19 cellular contexts compared by ENCODE assay signal in genomic region chr2:30144260-30144659, GRCh38. TPM values are rescaled to one million over a fixed set of nuclear protein-coding genes. Genes with fewer than 3 reads are reported as not detected.
DNase-seq lines count a peak whose midpoint lies in the region; ATAC-seq and TF ChIP-seq lines count a peak whose summit lies in the region.
"Had no signal": no experiment of that assay in that cellular context is flagged by ENCODE, and none has a peak within 500 bp of the region (broad histone marks: within the 10 kb centered on the region; RNA-seq: fewer than 3 reads in every experiment).

No MANE protein-coding gene starts in this region.

- no peaks in the 10 kb centered on the region for H3K9me3 Mint-ChIP-seq in activated CD4-positive, alpha-beta memory T cell treated with anti-CD3 and anti-CD28 coated beads for 36 hours
- H3K9me3 Mint-ChIP-seq in activated CD4-positive, alpha-beta memory T cell treated with anti-CD3 and anti-CD28 coated beads, Interleukin-2, amount 10 ng/mL, durations not matched to agents 7 days and 5 days = no peaks in the 10 kb centered on the region
- H3K9me3 Mint-ChIP-seq in CD4-positive, alpha-beta T cell = no peaks in the 10 kb centered on the region
- no peaks in the 10 kb centered on the region for H3K9me3 Mint-ChIP-seq in activated B cell treated with CpG ODN at 0.5 μM for 24 hours

- no peaks in the 10 kb centered on the region for H3K36me3 Mint-ChIP-seq in activated CD4-positive, alpha-beta memory T cell treated with anti-CD3 and anti-CD28 coated beads for 36 hours
- H3K36me3 Mint-ChIP-seq in activated CD4-positive, alpha-beta memory T cell treated with anti-CD3 and anti-CD28 coated beads, Interleukin-2, amount 10 ng/mL, durations not matched to agents 7 days and 5 days (ENCODE audit: low read depth) = peaks cover 10% of the 10 kb centered on the region
- H3K36me3 Mint-ChIP-seq in CD4-positive, alpha-beta T cell (ENCODE audit: low read depth) = peaks cover 23% of the 10 kb centered on the region
- peaks cover 12% of the 10 kb centered on the region for H3K36me3 Mint-ChIP-seq in activated B cell treated with CpG ODN at 0.5 μM for 24 hours (ENCODE audit: low read depth)

- no peak for DNase-seq in activated CD4-positive, alpha-beta memory T cell treated with anti-CD3 and anti-CD28 coated beads for 36 hours
- no peak for DNase-seq in activated CD4-positive, alpha-beta memory T cell treated with anti-CD3 and anti-CD28 coated beads, Interleukin-2, amount 10 ng/mL, durations not matched to agents 7 days and 5 days
- no peak for DNase-seq in CD4-positive, alpha-beta T cell
- no peak for DNase-seq in activated B cell treated with CpG ODN at 0.5 μM for 24 hours
- no peak for DNase-seq in foreskin keratinocyte
- DNase-seq in kidney tubule cell (ENCODE audit: low spot score) = no peak
- DNase-seq in activated effector memory CD4-positive, alpha-beta T cell treated with anti-CD3 and anti-CD28 coated beads, Interleukin-2, amount 50 U/mL, for 16 hours = no peak
- DNase-seq: 8988T, DMS79, KBM-7, MM.1S, NCI-H1048, NCI-H1436, NCI-H2029, NCI-H226, NCI-H510A treated with DMSO at 0.1 percent for 48 hours, NCI-H748 treated with DMSO at 0.1 percent for 48 hours had no signal

- POLR2A ChIA-PET in activated CD4-positive, alpha-beta memory T cell treated with anti-CD3 and anti-CD28 coated beads for 36 hours (lab: Charles Lee) = interaction anchor here (0.8 to 1.0 kb wide), 2 partner anchors 9 to 12 kb away, joined by 3 read pairs; no protein-coding TSS in a partner anchor
- POLR2A ChIA-PET in activated CD4-positive, alpha-beta memory T cell treated with anti-CD3 and anti-CD28 coated beads, Interleukin-2, amount 10 ng/mL, durations not matched to agents 7 days and 5 days (lab: Charles Lee) = no interaction called here
- POLR2A ChIA-PET in CD4-positive, alpha-beta T cell (lab: Charles Lee) = interaction anchor here (1.0 kb wide), 1 partner anchor 20 kb away, joined by 4 read pairs; no protein-coding TSS in a partner anchor
- POLR2A ChIA-PET in activated B cell treated with CpG ODN at 0.5 μM for 24 hours (lab: Charles Lee) = interaction anchor here (0.5 kb wide), 1 partner anchor 964 kb away, joined by 3 read pairs; no protein-coding TSS in a partner anchor

- no peaks in the 10 kb centered on the region for H3K27me3 Mint-ChIP-seq in activated CD4-positive, alpha-beta memory T cell treated with anti-CD3 and anti-CD28 coated beads for 36 hours
- H3K27me3 Mint-ChIP-seq in activated CD4-positive, alpha-beta memory T cell treated with anti-CD3 and anti-CD28 coated beads, Interleukin-2, amount 10 ng/mL, durations not matched to agents 7 days and 5 days = no peaks in the 10 kb centered on the region
- H3K27me3 Mint-ChIP-seq in CD4-positive, alpha-beta T cell = no peaks in the 10 kb centered on the region
- H3K27me3 Mint-ChIP-seq in activated B cell treated with CpG ODN at 0.5 μM for 24 hours = no peaks in the 10 kb centered on the region

- no peaks in the 10 kb centered on the region for H3K27me3 ChIP-seq in CD4-positive, alpha-beta T cell (ENCODE audit: control insufficient read depth, insufficient read depth, low read length)
- no peaks in the 10 kb centered on the region for H3K27me3 ChIP-seq in foreskin keratinocyte
- H3K27me3 ChIP-seq: BLaER1 treated with 17β-estradiol and CSF1 and Interleukin-3, amounts not matched to agents 10 nM and 100 nM had no signal

- H3K4me1 Mint-ChIP-seq in activated CD4-positive, alpha-beta memory T cell treated with anti-CD3 and anti-CD28 coated beads for 36 hours (ENCODE audit: low read depth) = peaks cover 40% of the 10 kb centered on the region
- H3K4me1 Mint-ChIP-seq in activated CD4-positive, alpha-beta memory T cell treated with anti-CD3 and anti-CD28 coated beads, Interleukin-2, amount 10 ng/mL, durations not matched to agents 7 days and 5 days = peaks cover 27% of the 10 kb centered on the region
- H3K4me1 Mint-ChIP-seq in CD4-positive, alpha-beta T cell (ENCODE audit: low read depth) = peaks cover 50% of the 10 kb centered on the region
- peaks cover 33% of the 10 kb centered on the region for H3K4me1 Mint-ChIP-seq in activated B cell treated with CpG ODN at 0.5 μM for 24 hours

- peaks cover 23% of the 10 kb centered on the region for H3K4me1 ChIP-seq in foreskin keratinocyte

- no peak for TF ChIP-seq CTCF in CD4-positive, alpha-beta T cell (IDR thresholded peaks at IDR 0.05)
- TF ChIP-seq CTCF in activated B cell treated with CpG ODN at 0.5 μM for 24 hours (IDR thresholded peaks at IDR 0.05) (no peak), foreskin keratinocyte (conservative IDR thresholded peaks at IDR 0.05) (no peak)

- CTCF ChIA-PET in activated CD4-positive, alpha-beta memory T cell treated with anti-CD3 and anti-CD28 coated beads for 36 hours (lab: Charles Lee) = interaction anchor here (1.0 to 1.7 kb wide), 2 partner anchors 21 to 568 kb away, joined by 3 to 6 read pairs; no protein-coding TSS in a partner anchor
- CTCF ChIA-PET in activated CD4-positive, alpha-beta memory T cell treated with anti-CD3 and anti-CD28 coated beads, Interleukin-2, amount 10 ng/mL, durations not matched to agents 7 days and 5 days (lab: Charles Lee) = interaction anchor here (1.0 kb wide), 1 partner anchor 21 kb away, joined by 3 read pairs; no protein-coding TSS in a partner anchor
- CTCF ChIA-PET in CD4-positive, alpha-beta T cell (lab: Charles Lee) = interaction anchor here (2.3 to 3.1 kb wide), 2 partner anchors 21 to 567 kb away, joined by 11 to 13 read pairs; no protein-coding TSS in a partner anchor
- CTCF ChIA-PET in activated B cell treated with CpG ODN at 0.5 μM for 24 hours (lab: Charles Lee) = no interaction called here

- H3K27ac Mint-ChIP-seq in activated CD4-positive, alpha-beta memory T cell treated with anti-CD3 and anti-CD28 coated beads for 36 hours = peak overlapping the region; percentile 1
- H3K27ac Mint-ChIP-seq in activated CD4-positive, alpha-beta memory T cell treated with anti-CD3 and anti-CD28 coated beads, Interleukin-2, amount 10 ng/mL, durations not matched to agents 7 days and 5 days = no peak overlapping the region
- H3K27ac Mint-ChIP-seq in CD4-positive, alpha-beta T cell = peak overlapping the region; percentile 99
- peak overlapping the region; percentile 18 for H3K27ac Mint-ChIP-seq in activated B cell treated with CpG ODN at 0.5 μM for 24 hours

- no peaks in the 10 kb centered on the region for H3K9me3 ChIP-seq in CD4-positive, alpha-beta T cell (ENCODE audit: control insufficient read depth, low read length)
- H3K9me3 ChIP-seq: BLaER1 treated with 17β-estradiol and CSF1 and Interleukin-3, amounts not matched to agents 10 nM and 100 nM had no signal

- H3K4me3 Mint-ChIP-seq in activated CD4-positive, alpha-beta memory T cell treated with anti-CD3 and anti-CD28 coated beads for 36 hours = no peak overlapping the region
- H3K4me3 Mint-ChIP-seq in activated CD4-positive, alpha-beta memory T cell treated with anti-CD3 and anti-CD28 coated beads, Interleukin-2, amount 10 ng/mL, durations not matched to agents 7 days and 5 days = no peak overlapping the region
- H3K4me3 Mint-ChIP-seq in CD4-positive, alpha-beta T cell = no peak overlapping the region
- no peak overlapping the region for H3K4me3 Mint-ChIP-seq in activated B cell treated with CpG ODN at 0.5 μM for 24 hours

- ATAC-seq in CD4-positive, alpha-beta T cell (ENCODE audit: poor library complexity) = no peak
- ATAC-seq in activated B cell treated with CpG ODN at 0.5 μM for 24 hours (ENCODE audit: low read depth) (no peak), foreskin keratinocyte (no peak), GM18909 (IDR thresholded peaks at IDR 0.05; ENCODE audit: poor library complexity, unreplicated experiment) (no peak)

- H3K27ac ChIP-seq in CD4-positive, alpha-beta T cell (ENCODE audit: low read depth, low read length) = peak overlapping the region; percentile 21
- H3K27ac ChIP-seq in foreskin keratinocyte = peak overlapping the region; percentile 99
- H3K27ac ChIP-seq: BLaER1 treated with 17β-estradiol and CSF1 and Interleukin-3, amounts not matched to agents 10 nM and 100 nM had no signal

- intact Hi-C loops in activated CD4-positive, alpha-beta memory T cell treated with anti-CD3 and anti-CD28 coated beads for 36 hours (cut with micrococcal nuclease) = loop anchor here (10.0 kb wide), 2 partner anchors 829 to 1129 kb away; no protein-coding TSS in a partner anchor
- intact Hi-C loops in CD4-positive, alpha-beta T cell (cut with DNase I, micrococcal nuclease) = loop anchor here in 1 of 2 experiments (10.0 kb wide), 1 partner anchor 1921 kb away; the partner anchor contains the start of gene SPAST
- intact Hi-C loops in activated B cell treated with CpG ODN at 0.5 μM for 24 hours (cut with micrococcal nuclease) = loop anchor here (10.0 kb wide), 2 partner anchors 991 to 1249 kb away; partner anchors contain the start of genes GALNT14 and WDR43

RNA-seq across cellular contexts. Expression of gene YPEL5, which starts 2.5 kb away (rescaled TPM):
- 10 to 100 TPM; 43.3 to 43.4 TPM for total RNA-seq in activated CD4-positive, alpha-beta memory T cell treated with anti-CD3 and anti-CD28 coated beads for 36 hours
- 10 to 100 TPM; 51.2 to 52.9 TPM for total RNA-seq in activated CD4-positive, alpha-beta memory T cell treated with anti-CD3 and anti-CD28 coated beads, Interleukin-2, amount 10 ng/mL, durations not matched to agents 7 days and 5 days
- total RNA-seq in CD4-positive, alpha-beta T cell = 100 to 1,000 TPM; 932 to 972 TPM
- 56.7 and 57.4 TPM in 2 replicates for total RNA-seq in activated B cell treated with CpG ODN at 0.5 μM for 24 hours
- total RNA-seq in foreskin keratinocyte = 33.5 and 44.0 TPM in 2 replicates
- polyA plus RNA-seq in foreskin keratinocyte = 27.8 and 35.3 TPM in 2 replicates

Comparison
In these comparisons a context has a peak if more than half of its experiments do, and no peak if none do; other contexts are left out.
1. RNA of gene YPEL5, which starts 2.5 kb away (total RNA-seq): 932 to 972 TPM in CD4-positive, alpha-beta T cell; 56.7 to 57.4 TPM in activated B cell treated with CpG ODN at 0.5 μM for 24 hours, 51.2 to 52.9 TPM in activated CD4-positive, alpha-beta memory T cell treated with anti-CD3 and anti-CD28 coated beads, Interleukin-2, amount 10 ng/mL, durations not matched to agents 7 days and 5 days, 43.3 to 43.4 TPM in activated CD4-positive, alpha-beta memory T cell treated with anti-CD3 and anti-CD28 coated beads for 36 hours and 33.5 to 44.0 TPM in foreskin keratinocyte; every median in the first group is over 10 times any median in the second.